13 cellular contexts compared by ENCODE assay signal in genomic region chr16:86300746-86301480, GRCh38.
DNase-seq lines count a peak whose midpoint lies in the region; ATAC-seq and TF ChIP-seq lines count a peak whose summit lies in the region.
"Had no signal": no experiment of that assay in that cellular context is flagged by ENCODE, and none has a peak within 500 bp of the region (broad histone marks: within the 10 kb centered on the region; RNA-seq: fewer than 3 reads in every experiment).

No MANE protein-coding gene starts in this region.

- peaks cover 38% of the 10 kb centered on the region for H3K4me1 ChIP-seq in fibroblast of lung (ENCODE audit: control insufficient read depth, extremely low read depth, insufficient read depth, low read length)
- peaks cover 68% of the 10 kb centered on the region for H3K4me1 ChIP-seq in muscle layer of colon (ENCODE audit: insufficient read depth, low read length)
- H3K4me1 ChIP-seq: ascending aorta had no signal

- H3K4me3 ChIP-seq in AG10803 (ENCODE audit: low read length) (no peak overlapping the region), fibroblast of lung (replicated peaks in 1 of 4; ENCODE audit: control extremely low read depth in 1 of 4, insufficient read depth in 1 of 4, low read depth in 3 of 4, low read length in 4 of 4) (peak overlapping the region in 3 of 4 experiments; percentile 26 to 44 (median 34)), muscle layer of colon (ENCODE audit: low read depth in 1 of 2, low read length in 2 of 2) (peak overlapping the region; percentile 11 to 60)
- H3K4me3 ChIP-seq: ascending aorta, ovary had no signal

- H4K20me1 ChIP-seq in fibroblast of lung (ENCODE audit: control insufficient read depth, extremely low read depth, insufficient read depth, low read length) = no peaks in the 10 kb centered on the region

- H3K27ac ChIP-seq in fibroblast of lung (ENCODE audit: insufficient read depth, low read length) (peak overlapping the region; percentile 94), muscle layer of colon (ENCODE audit: low read depth, low read length) (peak overlapping the region; percentile 78)
- H3K27ac ChIP-seq: ascending aorta, ovary had no signal

- TF ChIP-seq CTCF in AG10803 (conservative IDR thresholded peaks at IDR 0.05; ENCODE audit: low read length) (no peak), fibroblast of lung (conservative IDR thresholded peaks at IDR 0.05 in 1 of 2, IDR thresholded peaks at IDR 0.05 in 1 of 2; ENCODE audit: low read depth in 1 of 2, low read length in 2 of 2) (no peak)

- H3K36me3 ChIP-seq in fibroblast of lung (ENCODE audit: control insufficient read depth, insufficient read depth, low read length) (no peaks in the 10 kb centered on the region), muscle layer of colon (ENCODE audit: insufficient read depth, low read length) (no peaks in the 10 kb centered on the region)
- H3K36me3 ChIP-seq: ascending aorta, ovary had no signal

- H2AFZ ChIP-seq in fibroblast of lung (ENCODE audit: low read length) = peak overlapping the region; percentile 91

- no peak for ATAC-seq in GM19328 (IDR thresholded peaks at IDR 0.05; ENCODE audit: unreplicated experiment)
- no peak for ATAC-seq in HG02678 (IDR thresholded peaks at IDR 0.05; ENCODE audit: unreplicated experiment)
- ATAC-seq in HG02588 (IDR thresholded peaks at IDR 0.05; ENCODE audit: unreplicated experiment) = no peak

- H3K9ac ChIP-seq in fibroblast of lung (ENCODE audit: insufficient read depth, low read length) = peak overlapping the region; percentile 57
- peak overlapping the region; percentile 46 for H3K9ac ChIP-seq in muscle layer of colon (ENCODE audit: low read length)

- H3K9me3 ChIP-seq in fibroblast of lung (ENCODE audit: control insufficient read depth, insufficient read depth, low read depth, low read length) = no peaks in the 10 kb centered on the region
- H3K9me3 ChIP-seq in muscle layer of colon (ENCODE audit: low read length) = no peaks in the 10 kb centered on the region
- H3K9me3 ChIP-seq: ascending aorta, ovary had no signal

- DNase-seq in AG10803 (ENCODE audit: low read depth) (peak; percentile 22), fibroblast of lung (ENCODE audit: low read depth in 2 of 2) (peak; percentile 35 to 50)
- no peak for DNase-seq in activated naive CD4-positive, alpha-beta T cell treated with Interleukin-2 at 50 U/mL for 16 hours
- DNase-seq: NCI-H1694 treated with DMSO at 0.1 percent for 48 hours; ovary; stimulated activated CD4-positive, alpha-beta T cell treated with anti-CD3 and anti-CD28 coated beads, Interleukin-2, amount 100 ng/mL, for 24 hours; T-helper 9 cell had no signal

- H3K27me3 ChIP-seq in fibroblast of lung (ENCODE audit: control insufficient read depth, insufficient read depth, low read length) (no peaks in the 10 kb centered on the region), muscle layer of colon (ENCODE audit: control insufficient read depth in 1 of 2, insufficient read depth in 2 of 2, low read length in 2 of 2) (no peaks in the 10 kb centered on the region)
- H3K27me3 ChIP-seq: ovary had no signal

- H3K79me2 ChIP-seq in fibroblast of lung (ENCODE audit: control insufficient read depth, insufficient read depth, low read length) = no peaks in the 10 kb centered on the region

- peak overlapping the region; percentile 92 for H3K4me2 ChIP-seq in fibroblast of lung (ENCODE audit: extremely low read depth, insufficient read depth, low read length)

TF ChIP-seq in PFSK-1, 5 proteins besides CTCF, POLR2A, EP300 and RAD21:
- TF ChIP-seq, protein P1, sequence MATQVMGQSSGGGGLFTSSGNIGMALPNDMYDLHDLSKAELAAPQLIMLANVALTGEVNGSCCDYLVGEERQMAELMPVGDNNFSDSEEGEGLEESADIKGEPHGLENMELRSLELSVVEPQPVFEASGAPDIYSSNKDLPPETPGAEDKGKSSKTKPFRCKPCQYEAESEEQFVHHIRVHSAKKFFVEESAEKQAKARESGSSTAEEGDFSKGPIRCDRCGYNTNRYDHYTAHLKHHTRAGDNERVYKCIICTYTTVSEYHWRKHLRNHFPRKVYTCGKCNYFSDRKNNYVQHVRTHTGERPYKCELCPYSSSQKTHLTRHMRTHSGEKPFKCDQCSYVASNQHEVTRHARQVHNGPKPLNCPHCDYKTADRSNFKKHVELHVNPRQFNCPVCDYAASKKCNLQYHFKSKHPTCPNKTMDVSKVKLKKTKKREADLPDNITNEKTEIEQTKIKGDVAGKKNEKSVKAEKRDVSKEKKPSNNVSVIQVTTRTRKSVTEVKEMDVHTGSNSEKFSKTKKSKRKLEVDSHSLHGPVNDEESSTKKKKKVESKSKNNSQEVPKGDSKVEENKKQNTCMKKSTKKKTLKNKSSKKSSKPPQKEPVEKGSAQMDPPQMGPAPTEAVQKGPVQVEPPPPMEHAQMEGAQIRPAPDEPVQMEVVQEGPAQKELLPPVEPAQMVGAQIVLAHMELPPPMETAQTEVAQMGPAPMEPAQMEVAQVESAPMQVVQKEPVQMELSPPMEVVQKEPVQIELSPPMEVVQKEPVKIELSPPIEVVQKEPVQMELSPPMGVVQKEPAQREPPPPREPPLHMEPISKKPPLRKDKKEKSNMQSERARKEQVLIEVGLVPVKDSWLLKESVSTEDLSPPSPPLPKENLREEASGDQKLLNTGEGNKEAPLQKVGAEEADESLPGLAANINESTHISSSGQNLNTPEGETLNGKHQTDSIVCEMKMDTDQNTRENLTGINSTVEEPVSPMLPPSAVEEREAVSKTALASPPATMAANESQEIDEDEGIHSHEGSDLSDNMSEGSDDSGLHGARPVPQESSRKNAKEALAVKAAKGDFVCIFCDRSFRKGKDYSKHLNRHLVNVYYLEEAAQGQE (IDR thresholded peaks at IDR 0.05; ENCODE audit: insufficient read depth in 1 of 2, low read depth in 2 of 2, low read length in 2 of 2) = 0 out of 4 replicates have a peak, but pooled peaks of 1 of the 2 experiments have one; percentile 32
- peak; percentile 93 for TF ChIP-seq FOXP2 (optimal IDR thresholded peaks at IDR 0.05; ENCODE audit: borderline replicate concordance, extremely low read depth, extremely low read length, insufficient read depth)
- TF ChIP-seq TAF1 (IDR thresholded peaks at IDR 0.05; ENCODE audit: borderline replicate concordance, insufficient read depth, low read length) = no peak
